1 cellular context compared by ENCODE assay signal in the genomic region with DNA sequence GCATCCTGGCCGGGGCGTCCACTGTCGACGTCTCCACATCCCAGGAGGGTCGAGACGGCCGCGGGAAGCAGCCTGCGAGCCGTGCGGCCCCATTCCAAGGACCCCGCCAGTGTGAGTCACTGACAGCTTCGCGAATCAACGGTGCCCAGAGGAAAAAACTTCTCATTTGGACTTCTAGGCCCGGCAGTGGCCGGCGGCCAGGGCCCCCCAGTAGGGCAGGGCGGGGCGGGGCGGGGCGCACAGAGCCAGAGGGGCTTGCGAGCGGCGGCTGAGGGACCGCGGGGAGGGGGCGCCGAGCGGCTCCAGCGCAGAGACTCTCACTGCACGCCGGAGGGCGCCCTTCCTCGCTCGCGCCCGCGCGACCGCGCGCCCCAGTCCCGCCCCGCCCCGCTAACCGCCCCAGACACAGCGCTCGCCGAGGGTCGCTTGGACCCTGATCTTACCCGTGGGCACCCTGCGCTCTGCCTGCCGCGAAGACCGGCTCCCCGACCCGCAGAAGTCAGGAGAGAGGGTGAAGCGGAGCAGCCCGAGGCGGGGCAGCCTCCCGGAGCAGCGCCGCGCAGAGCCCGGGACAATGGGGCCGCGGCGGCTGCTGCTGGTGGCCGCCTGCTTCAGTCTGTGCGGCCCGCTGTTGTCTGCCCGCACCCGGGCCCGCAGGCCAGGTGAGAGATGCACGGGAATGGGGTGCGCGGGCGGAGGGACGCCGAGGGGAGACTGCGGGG.
TF ChIP-seq lines count a peak whose summit lies in the region.

Gene F2R (plus strand): TSS at position 393 of the 722 bp plus-strand sequence. CDS start 182 bp downstream, at position 575.

TF ChIP-seq in HepG2, 621 proteins besides CTCF, POLR2A, EP300 and RAD21 (continued from another document and continues in another):
- TF ChIP-seq, protein P1, sequence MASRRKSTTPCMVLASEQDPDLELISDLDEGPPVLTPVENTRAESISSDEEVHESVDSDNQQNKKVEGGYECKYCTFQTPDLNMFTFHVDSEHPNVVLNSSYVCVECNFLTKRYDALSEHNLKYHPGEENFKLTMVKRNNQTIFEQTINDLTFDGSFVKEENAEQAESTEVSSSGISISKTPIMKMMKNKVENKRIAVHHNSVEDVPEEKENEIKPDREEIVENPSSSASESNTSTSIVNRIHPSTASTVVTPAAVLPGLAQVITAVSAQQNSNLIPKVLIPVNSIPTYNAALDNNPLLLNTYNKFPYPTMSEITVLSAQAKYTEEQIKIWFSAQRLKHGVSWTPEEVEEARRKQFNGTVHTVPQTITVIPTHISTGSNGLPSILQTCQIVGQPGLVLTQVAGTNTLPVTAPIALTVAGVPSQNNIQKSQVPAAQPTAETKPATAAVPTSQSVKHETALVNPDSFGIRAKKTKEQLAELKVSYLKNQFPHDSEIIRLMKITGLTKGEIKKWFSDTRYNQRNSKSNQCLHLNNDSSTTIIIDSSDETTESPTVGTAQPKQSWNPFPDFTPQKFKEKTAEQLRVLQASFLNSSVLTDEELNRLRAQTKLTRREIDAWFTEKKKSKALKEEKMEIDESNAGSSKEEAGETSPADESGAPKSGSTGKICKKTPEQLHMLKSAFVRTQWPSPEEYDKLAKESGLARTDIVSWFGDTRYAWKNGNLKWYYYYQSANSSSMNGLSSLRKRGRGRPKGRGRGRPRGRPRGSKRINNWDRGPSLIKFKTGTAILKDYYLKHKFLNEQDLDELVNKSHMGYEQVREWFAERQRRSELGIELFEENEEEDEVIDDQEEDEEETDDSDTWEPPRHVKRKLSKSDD (CRISPR knock-in tag; IDR thresholded peaks at IDR 0.05; ENCODE audit: low read depth) = no peak
- TF ChIP-seq ETV5 (CRISPR knock-in tag; IDR thresholded peaks at IDR 0.05; ENCODE audit: borderline replicate concordance) (no peak), YEATS2 (CRISPR knock-in tag; IDR thresholded peaks at IDR 0.05; ENCODE audit: borderline replicate concordance) (no peak), DNMT1 (CRISPR knock-in tag; IDR thresholded peaks at IDR 0.05) (0 out of 2 replicates have a peak, but pooled peaks have one; percentile 26), TEAD2 (CRISPR knock-in tag; IDR thresholded peaks at IDR 0.05) (no peak), NFKB2 (CRISPR knock-in tag; IDR thresholded peaks at IDR 0.05; ENCODE audit: borderline replicate concordance) (peak; percentile 29; the same call in 1 of the 2 replicates), KDM5B (CRISPR knock-in tag; IDR thresholded peaks at IDR 0.05; ENCODE audit: borderline replicate concordance) (peak; percentile 22; the same call in 1 of the 2 replicates), DMAP1 (CRISPR knock-in tag; IDR thresholded peaks at IDR 0.05) (no peak), ZNF24 (IDR thresholded peaks at IDR 0.05) (no peak), ARID3A (IDR thresholded peaks at IDR 0.05; ENCODE audit: low read depth, low read length) (no peak), SP4 (CRISPR knock-in tag; IDR thresholded peaks at IDR 0.05) (peak; percentile 43; the same call in 1 of the 2 replicates), ZFP37 (CRISPR knock-in tag; IDR thresholded peaks at IDR 0.05; ENCODE audit: borderline replicate concordance) (no peak), LCORL (IDR thresholded peaks at IDR 0.05) (no peak), LCORL (CRISPR knock-in tag; IDR thresholded peaks at IDR 0.05) (0 out of 2 replicates have a peak, but pooled peaks have one; percentile 45), ZNF607 (CRISPR knock-in tag; IDR thresholded peaks at IDR 0.05; ENCODE audit: borderline replicate concordance) (peak; percentile 71; the same call in 1 of the 2 replicates), RNF2 (conservative IDR thresholded peaks at IDR 0.05; ENCODE audit: low read depth) (no peak), GLMP (CRISPR knock-in tag; IDR thresholded peaks at IDR 0.05; ENCODE audit: borderline replicate concordance) (no peak), ZBTB21 (CRISPR knock-in tag; IDR thresholded peaks at IDR 0.05) (no peak), ZNF792 (CRISPR knock-in tag; IDR thresholded peaks at IDR 0.05) (no peak), ZNF777 (CRISPR knock-in tag; IDR thresholded peaks at IDR 0.05) (peak; percentile 85), NCOA1 (CRISPR knock-in tag; IDR thresholded peaks at IDR 0.05) (no peak), ZBTB7A (CRISPR knock-in tag; IDR thresholded peaks at IDR 0.05) (peak; percentile 86; the same call in 1 of the 2 replicates), ZNF564 (CRISPR knock-in tag; IDR thresholded peaks at IDR 0.05) (peak; percentile 42; the same call in 1 of the 2 replicates), ZNF382 (CRISPR knock-in tag; IDR thresholded peaks at IDR 0.05; ENCODE audit: borderline replicate concordance) (no peak), ZNF562 (CRISPR knock-in tag; IDR thresholded peaks at IDR 0.05; ENCODE audit: borderline replicate concordance) (no peak), HHEX (CRISPR knock-in tag; IDR thresholded peaks at IDR 0.05) (no peak), AGO1 (IDR thresholded peaks at IDR 0.05; ENCODE audit: low read depth, low read length, poor library complexity, severe bottlenecking) (no peak), KDM6A (CRISPR knock-in tag; IDR thresholded peaks at IDR 0.05; ENCODE audit: low read depth) (no peak), FOXC1 (CRISPR knock-in tag; IDR thresholded peaks at IDR 0.05; ENCODE audit: borderline replicate concordance) (peak; percentile 74; the same call in 1 of the 2 replicates), HNF4G (IDR thresholded peaks at IDR 0.05; ENCODE audit: borderline replicate concordance, low read depth, low read length) (0 out of 2 replicates have a peak, but pooled peaks have one; percentile 21), HNF4G (CRISPR knock-in tag; IDR thresholded peaks at IDR 0.05; ENCODE audit: borderline replicate concordance, low read depth) (no peak), ELF3 (CRISPR knock-in tag; IDR thresholded peaks at IDR 0.05) (no peak), BCL6 (CRISPR knock-in tag; IDR thresholded peaks at IDR 0.05) (no peak; the same call in 1 of the 2 replicates), GMEB2 (CRISPR knock-in tag; IDR thresholded peaks at IDR 0.05; ENCODE audit: low read depth) (no peak), ATF3 (CRISPR knock-in tag; IDR thresholded peaks at IDR 0.05) (no peak), ZNF282 (IDR thresholded peaks at IDR 0.05; ENCODE audit: partially characterized antibody) (no peak)
- TF ChIP-seq, protein P2, sequence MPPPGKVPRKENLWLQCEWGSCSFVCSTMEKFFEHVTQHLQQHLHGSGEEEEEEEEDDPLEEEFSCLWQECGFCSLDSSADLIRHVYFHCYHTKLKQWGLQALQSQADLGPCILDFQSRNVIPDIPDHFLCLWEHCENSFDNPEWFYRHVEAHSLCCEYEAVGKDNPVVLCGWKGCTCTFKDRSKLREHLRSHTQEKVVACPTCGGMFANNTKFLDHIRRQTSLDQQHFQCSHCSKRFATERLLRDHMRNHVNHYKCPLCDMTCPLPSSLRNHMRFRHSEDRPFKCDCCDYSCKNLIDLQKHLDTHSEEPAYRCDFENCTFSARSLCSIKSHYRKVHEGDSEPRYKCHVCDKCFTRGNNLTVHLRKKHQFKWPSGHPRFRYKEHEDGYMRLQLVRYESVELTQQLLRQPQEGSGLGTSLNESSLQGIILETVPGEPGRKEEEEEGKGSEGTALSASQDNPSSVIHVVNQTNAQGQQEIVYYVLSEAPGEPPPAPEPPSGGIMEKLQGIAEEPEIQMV (CRISPR knock-in tag; IDR thresholded peaks at IDR 0.05; ENCODE audit: low read depth) = 0 out of 2 replicates have a peak, but pooled peaks have one; percentile 31
- TF ChIP-seq, protein P3, sequence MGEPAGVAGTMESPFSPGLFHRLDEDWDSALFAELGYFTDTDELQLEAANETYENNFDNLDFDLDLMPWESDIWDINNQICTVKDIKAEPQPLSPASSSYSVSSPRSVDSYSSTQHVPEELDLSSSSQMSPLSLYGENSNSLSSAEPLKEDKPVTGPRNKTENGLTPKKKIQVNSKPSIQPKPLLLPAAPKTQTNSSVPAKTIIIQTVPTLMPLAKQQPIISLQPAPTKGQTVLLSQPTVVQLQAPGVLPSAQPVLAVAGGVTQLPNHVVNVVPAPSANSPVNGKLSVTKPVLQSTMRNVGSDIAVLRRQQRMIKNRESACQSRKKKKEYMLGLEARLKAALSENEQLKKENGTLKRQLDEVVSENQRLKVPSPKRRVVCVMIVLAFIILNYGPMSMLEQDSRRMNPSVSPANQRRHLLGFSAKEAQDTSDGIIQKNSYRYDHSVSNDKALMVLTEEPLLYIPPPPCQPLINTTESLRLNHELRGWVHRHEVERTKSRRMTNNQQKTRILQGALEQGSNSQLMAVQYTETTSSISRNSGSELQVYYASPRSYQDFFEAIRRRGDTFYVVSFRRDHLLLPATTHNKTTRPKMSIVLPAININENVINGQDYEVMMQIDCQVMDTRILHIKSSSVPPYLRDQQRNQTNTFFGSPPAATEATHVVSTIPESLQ (CRISPR knock-in tag; conservative IDR thresholded peaks at IDR 0.05) = no peak
- TF ChIP-seq, protein P4, sequence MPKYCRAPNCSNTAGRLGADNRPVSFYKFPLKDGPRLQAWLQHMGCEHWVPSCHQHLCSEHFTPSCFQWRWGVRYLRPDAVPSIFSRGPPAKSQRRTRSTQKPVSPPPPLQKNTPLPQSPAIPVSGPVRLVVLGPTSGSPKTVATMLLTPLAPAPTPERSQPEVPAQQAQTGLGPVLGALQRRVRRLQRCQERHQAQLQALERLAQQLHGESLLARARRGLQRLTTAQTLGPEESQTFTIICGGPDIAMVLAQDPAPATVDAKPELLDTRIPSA (CRISPR knock-in tag; IDR thresholded peaks at IDR 0.05; ENCODE audit: borderline replicate concordance) = no peak
- TF ChIP-seq, protein P5, sequence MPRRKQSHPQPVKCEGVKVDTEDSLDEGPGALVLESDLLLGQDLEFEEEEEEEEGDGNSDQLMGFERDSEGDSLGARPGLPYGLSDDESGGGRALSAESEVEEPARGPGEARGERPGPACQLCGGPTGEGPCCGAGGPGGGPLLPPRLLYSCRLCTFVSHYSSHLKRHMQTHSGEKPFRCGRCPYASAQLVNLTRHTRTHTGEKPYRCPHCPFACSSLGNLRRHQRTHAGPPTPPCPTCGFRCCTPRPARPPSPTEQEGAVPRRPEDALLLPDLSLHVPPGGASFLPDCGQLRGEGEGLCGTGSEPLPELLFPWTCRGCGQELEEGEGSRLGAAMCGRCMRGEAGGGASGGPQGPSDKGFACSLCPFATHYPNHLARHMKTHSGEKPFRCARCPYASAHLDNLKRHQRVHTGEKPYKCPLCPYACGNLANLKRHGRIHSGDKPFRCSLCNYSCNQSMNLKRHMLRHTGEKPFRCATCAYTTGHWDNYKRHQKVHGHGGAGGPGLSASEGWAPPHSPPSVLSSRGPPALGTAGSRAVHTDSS (CRISPR knock-in tag; conservative IDR thresholded peaks at IDR 0.05) = no peak
- TF ChIP-seq, protein P6, sequence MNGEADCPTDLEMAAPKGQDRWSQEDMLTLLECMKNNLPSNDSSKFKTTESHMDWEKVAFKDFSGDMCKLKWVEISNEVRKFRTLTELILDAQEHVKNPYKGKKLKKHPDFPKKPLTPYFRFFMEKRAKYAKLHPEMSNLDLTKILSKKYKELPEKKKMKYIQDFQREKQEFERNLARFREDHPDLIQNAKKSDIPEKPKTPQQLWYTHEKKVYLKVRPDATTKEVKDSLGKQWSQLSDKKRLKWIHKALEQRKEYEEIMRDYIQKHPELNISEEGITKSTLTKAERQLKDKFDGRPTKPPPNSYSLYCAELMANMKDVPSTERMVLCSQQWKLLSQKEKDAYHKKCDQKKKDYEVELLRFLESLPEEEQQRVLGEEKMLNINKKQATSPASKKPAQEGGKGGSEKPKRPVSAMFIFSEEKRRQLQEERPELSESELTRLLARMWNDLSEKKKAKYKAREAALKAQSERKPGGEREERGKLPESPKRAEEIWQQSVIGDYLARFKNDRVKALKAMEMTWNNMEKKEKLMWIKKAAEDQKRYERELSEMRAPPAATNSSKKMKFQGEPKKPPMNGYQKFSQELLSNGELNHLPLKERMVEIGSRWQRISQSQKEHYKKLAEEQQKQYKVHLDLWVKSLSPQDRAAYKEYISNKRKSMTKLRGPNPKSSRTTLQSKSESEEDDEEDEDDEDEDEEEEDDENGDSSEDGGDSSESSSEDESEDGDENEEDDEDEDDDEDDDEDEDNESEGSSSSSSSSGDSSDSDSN (CRISPR knock-in tag; IDR thresholded peaks at IDR 0.05) = peak; percentile 83
